ENCODE assay signal across 1 cellular context in genomic region chr9:114397848-114398605, GRCh38.
TF ChIP-seq lines count a peak whose summit lies in the region.

No MANE protein-coding gene starts in this region.

TF ChIP-seq in HepG2, 621 proteins besides CTCF, POLR2A, EP300 and RAD21 (continued from another document and continues in another):
- TF ChIP-seq CENPBD1 (CRISPR knock-in tag; IDR thresholded peaks at IDR 0.05; ENCODE audit: borderline replicate concordance, low read depth): no peak
- no peak for TF ChIP-seq BHLHE40 (IDR thresholded peaks at IDR 0.05; ENCODE audit: low read length)
- no peak for TF ChIP-seq ZSCAN21 (CRISPR knock-in tag; IDR thresholded peaks at IDR 0.05; ENCODE audit: borderline replicate concordance)
- no peak for TF ChIP-seq SOX6 (IDR thresholded peaks at IDR 0.05)
- peak; percentile 19; the same call in 1 of the 2 replicates for TF ChIP-seq SOX6 (CRISPR knock-in tag; IDR thresholded peaks at IDR 0.05)
- no peak for TF ChIP-seq RFXANK (CRISPR knock-in tag; IDR thresholded peaks at IDR 0.05)
- peak; percentile 50; the same call in 1 of the 2 replicates for TF ChIP-seq ZFX (CRISPR knock-in tag; IDR thresholded peaks at IDR 0.05; ENCODE audit: low read depth)
- no peak for TF ChIP-seq TERF1 (CRISPR knock-in tag; IDR thresholded peaks at IDR 0.05)
- TF ChIP-seq MAFG (CRISPR knock-in tag; IDR thresholded peaks at IDR 0.05): no peak
- no peak for TF ChIP-seq ZNF367 (CRISPR knock-in tag; IDR thresholded peaks at IDR 0.05; ENCODE audit: borderline replicate concordance)
- TF ChIP-seq NFYC (CRISPR knock-in tag; IDR thresholded peaks at IDR 0.05): peak; percentile 74
- TF ChIP-seq, protein P1, sequence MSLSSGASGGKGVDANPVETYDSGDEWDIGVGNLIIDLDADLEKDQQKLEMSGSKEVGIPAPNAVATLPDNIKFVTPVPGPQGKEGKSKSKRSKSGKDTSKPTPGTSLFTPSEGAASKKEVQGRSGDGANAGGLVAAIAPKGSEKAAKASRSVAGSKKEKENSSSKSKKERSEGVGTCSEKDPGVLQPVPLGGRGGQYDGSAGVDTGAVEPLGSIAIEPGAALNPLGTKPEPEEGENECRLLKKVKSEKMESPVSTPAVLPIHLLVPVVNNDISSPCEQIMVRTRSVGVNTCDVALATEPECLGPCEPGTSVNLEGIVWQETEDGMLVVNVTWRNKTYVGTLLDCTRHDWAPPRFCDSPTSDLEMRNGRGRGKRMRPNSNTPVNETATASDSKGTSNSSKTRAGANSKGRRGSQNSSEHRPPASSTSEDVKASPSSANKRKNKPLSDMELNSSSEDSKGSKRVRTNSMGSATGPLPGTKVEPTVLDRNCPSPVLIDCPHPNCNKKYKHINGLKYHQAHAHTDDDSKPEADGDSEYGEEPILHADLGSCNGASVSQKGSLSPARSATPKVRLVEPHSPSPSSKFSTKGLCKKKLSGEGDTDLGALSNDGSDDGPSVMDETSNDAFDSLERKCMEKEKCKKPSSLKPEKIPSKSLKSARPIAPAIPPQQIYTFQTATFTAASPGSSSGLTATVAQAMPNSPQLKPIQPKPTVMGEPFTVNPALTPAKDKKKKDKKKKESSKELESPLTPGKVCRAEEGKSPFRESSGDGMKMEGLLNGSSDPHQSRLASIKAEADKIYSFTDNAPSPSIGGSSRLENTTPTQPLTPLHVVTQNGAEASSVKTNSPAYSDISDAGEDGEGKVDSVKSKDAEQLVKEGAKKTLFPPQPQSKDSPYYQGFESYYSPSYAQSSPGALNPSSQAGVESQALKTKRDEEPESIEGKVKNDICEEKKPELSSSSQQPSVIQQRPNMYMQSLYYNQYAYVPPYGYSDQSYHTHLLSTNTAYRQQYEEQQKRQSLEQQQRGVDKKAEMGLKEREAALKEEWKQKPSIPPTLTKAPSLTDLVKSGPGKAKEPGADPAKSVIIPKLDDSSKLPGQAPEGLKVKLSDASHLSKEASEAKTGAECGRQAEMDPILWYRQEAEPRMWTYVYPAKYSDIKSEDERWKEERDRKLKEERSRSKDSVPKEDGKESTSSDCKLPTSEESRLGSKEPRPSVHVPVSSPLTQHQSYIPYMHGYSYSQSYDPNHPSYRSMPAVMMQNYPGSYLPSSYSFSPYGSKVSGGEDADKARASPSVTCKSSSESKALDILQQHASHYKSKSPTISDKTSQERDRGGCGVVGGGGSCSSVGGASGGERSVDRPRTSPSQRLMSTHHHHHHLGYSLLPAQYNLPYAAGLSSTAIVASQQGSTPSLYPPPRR (CRISPR knock-in tag; IDR thresholded peaks at IDR 0.05; ENCODE audit: borderline replicate concordance): no peak
- TF ChIP-seq, protein P2, sequence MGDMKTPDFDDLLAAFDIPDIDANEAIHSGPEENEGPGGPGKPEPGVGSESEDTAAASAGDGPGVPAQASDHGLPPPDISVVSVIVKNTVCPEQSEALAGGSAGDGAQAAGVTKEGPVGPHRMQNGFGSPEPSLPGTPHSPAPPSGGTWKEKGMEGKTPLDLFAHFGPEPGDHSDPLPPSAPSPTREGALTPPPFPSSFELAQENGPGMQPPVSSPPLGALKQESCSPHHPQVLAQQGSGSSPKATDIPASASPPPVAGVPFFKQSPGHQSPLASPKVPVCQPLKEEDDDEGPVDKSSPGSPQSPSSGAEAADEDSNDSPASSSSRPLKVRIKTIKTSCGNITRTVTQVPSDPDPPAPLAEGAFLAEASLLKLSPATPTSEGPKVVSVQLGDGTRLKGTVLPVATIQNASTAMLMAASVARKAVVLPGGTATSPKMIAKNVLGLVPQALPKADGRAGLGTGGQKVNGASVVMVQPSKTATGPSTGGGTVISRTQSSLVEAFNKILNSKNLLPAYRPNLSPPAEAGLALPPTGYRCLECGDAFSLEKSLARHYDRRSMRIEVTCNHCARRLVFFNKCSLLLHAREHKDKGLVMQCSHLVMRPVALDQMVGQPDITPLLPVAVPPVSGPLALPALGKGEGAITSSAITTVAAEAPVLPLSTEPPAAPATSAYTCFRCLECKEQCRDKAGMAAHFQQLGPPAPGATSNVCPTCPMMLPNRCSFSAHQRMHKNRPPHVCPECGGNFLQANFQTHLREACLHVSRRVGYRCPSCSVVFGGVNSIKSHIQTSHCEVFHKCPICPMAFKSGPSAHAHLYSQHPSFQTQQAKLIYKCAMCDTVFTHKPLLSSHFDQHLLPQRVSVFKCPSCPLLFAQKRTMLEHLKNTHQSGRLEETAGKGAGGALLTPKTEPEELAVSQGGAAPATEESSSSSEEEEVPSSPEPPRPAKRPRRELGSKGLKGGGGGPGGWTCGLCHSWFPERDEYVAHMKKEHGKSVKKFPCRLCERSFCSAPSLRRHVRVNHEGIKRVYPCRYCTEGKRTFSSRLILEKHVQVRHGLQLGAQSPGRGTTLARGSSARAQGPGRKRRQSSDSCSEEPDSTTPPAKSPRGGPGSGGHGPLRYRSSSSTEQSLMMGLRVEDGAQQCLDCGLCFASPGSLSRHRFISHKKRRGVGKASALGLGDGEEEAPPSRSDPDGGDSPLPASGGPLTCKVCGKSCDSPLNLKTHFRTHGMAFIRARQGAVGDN (CRISPR knock-in tag; IDR thresholded peaks at IDR 0.05): peak; percentile 74
- no peak for TF ChIP-seq HHEX (CRISPR knock-in tag; IDR thresholded peaks at IDR 0.05)
- 0 out of 2 replicates have a peak, but pooled peaks have one; percentile 16 for TF ChIP-seq NFATC3 (CRISPR knock-in tag; IDR thresholded peaks at IDR 0.05)
- no peak for TF ChIP-seq E2F5 (CRISPR knock-in tag; conservative IDR thresholded peaks at IDR 0.05)
- TF ChIP-seq HDAC6 (IDR thresholded peaks at IDR 0.05; ENCODE audit: low read depth, low read length): no peak
- no peak for TF ChIP-seq ZNF816 (CRISPR knock-in tag; IDR thresholded peaks at IDR 0.05; ENCODE audit: borderline replicate concordance)
- TF ChIP-seq, protein P3, sequence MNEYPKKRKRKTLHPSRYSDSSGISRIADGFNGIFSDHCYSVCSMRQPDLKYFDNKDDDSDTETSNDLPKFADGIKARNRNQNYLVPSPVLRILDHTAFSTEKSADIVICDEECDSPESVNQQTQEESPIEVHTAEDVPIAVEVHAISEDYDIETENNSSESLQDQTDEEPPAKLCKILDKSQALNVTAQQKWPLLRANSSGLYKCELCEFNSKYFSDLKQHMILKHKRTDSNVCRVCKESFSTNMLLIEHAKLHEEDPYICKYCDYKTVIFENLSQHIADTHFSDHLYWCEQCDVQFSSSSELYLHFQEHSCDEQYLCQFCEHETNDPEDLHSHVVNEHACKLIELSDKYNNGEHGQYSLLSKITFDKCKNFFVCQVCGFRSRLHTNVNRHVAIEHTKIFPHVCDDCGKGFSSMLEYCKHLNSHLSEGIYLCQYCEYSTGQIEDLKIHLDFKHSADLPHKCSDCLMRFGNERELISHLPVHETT (CRISPR knock-in tag; conservative IDR thresholded peaks at IDR 0.05): no peak
- TF ChIP-seq ZNF558 (CRISPR knock-in tag; IDR thresholded peaks at IDR 0.05; ENCODE audit: borderline replicate concordance): 0 out of 2 replicates have a peak, but pooled peaks have one; percentile 11
- no peak for TF ChIP-seq NR1H2 (CRISPR knock-in tag; IDR thresholded peaks at IDR 0.05; ENCODE audit: borderline replicate concordance, low read depth)
- TF ChIP-seq ZNF576 (CRISPR knock-in tag; IDR thresholded peaks at IDR 0.05): no peak
- TF ChIP-seq ESRRA (CRISPR knock-in tag; IDR thresholded peaks at IDR 0.05; ENCODE audit: low read depth): 0 out of 2 replicates have a peak, but pooled peaks have one; percentile 37
- TF ChIP-seq ZNF530 (CRISPR knock-in tag; IDR thresholded peaks at IDR 0.05; ENCODE audit: low read depth): no peak
- TF ChIP-seq ZNF124 (CRISPR knock-in tag; IDR thresholded peaks at IDR 0.05): 0 out of 2 replicates have a peak, but pooled peaks have one; percentile 39
- TF ChIP-seq TBP (CRISPR knock-in tag; IDR thresholded peaks at IDR 0.05): no peak
- TF ChIP-seq RXRA (CRISPR knock-in tag; IDR thresholded peaks at IDR 0.05): peak; percentile 15; the same call in 1 of the 2 replicates
- no peak for TF ChIP-seq ATAD3A (CRISPR knock-in tag; IDR thresholded peaks at IDR 0.05)
- TF ChIP-seq CCDC6 (CRISPR knock-in tag; IDR thresholded peaks at IDR 0.05): no peak
- no peak for TF ChIP-seq GMEB1 (CRISPR knock-in tag; IDR thresholded peaks at IDR 0.05; ENCODE audit: borderline replicate concordance)
- no peak for TF ChIP-seq HCFC1 (IDR thresholded peaks at IDR 0.05; ENCODE audit: low read depth, low read length)
- TF ChIP-seq, protein P4, sequence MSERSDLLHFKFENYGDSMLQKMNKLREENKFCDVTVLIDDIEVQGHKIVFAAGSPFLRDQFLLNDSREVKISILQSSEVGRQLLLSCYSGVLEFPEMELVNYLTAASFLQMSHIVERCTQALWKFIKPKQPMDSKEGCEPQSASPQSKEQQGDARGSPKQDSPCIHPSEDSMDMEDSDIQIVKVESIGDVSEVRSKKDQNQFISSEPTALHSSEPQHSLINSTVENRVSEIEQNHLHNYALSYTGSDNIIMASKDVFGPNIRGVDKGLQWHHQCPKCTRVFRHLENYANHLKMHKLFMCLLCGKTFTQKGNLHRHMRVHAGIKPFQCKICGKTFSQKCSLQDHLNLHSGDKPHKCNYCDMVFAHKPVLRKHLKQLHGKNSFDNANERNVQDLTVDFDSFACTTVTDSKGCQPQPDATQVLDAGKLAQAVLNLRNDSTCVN (CRISPR knock-in tag; IDR thresholded peaks at IDR 0.05; ENCODE audit: borderline replicate concordance): no peak
- no peak for TF ChIP-seq ZHX2 (IDR thresholded peaks at IDR 0.05; ENCODE audit: low read depth)
- no peak for TF ChIP-seq ZHX2 (CRISPR knock-in tag; IDR thresholded peaks at IDR 0.05; ENCODE audit: borderline replicate concordance)
- no peak for TF ChIP-seq HNF4A (CRISPR knock-in tag; IDR thresholded peaks at IDR 0.05)
- no peak for TF ChIP-seq ZNF234 (CRISPR knock-in tag; conservative IDR thresholded peaks at IDR 0.05)
- no peak for TF ChIP-seq ZNF17 (CRISPR knock-in tag; IDR thresholded peaks at IDR 0.05)
- TF ChIP-seq ZNF747 (CRISPR knock-in tag; IDR thresholded peaks at IDR 0.05; ENCODE audit: borderline replicate concordance): peak; percentile 28; the same call in 1 of the 2 replicates
- TF ChIP-seq MIXL1 (CRISPR knock-in tag; IDR thresholded peaks at IDR 0.05): no peak
